In genomic region chr17:43840814-43841213, GRCh38 we compare ENCODE assay signal across 1 cellular context.
TF ChIP-seq lines count a peak whose summit lies in the region.

No MANE protein-coding gene starts in this region.

TF ChIP-seq in HEK293, 187 proteins besides CTCF, POLR2A, EP300 and RAD21 (continued from another document):
- TF ChIP-seq FEZF1 (tag by site-specific recombination; IDR thresholded peaks at IDR 0.05) (peak; percentile 66), ZBTB8A (tag by site-specific recombination; IDR thresholded peaks at IDR 0.05) (no peak), ZNF707 (tag by site-specific recombination; IDR thresholded peaks at IDR 0.05) (no peak), ZXDB (tag by site-specific recombination; IDR thresholded peaks at IDR 0.05) (no peak), ZNF174 (tag by site-specific recombination; IDR thresholded peaks at IDR 0.05) (no peak), PRDM10 (tag by site-specific recombination; IDR thresholded peaks at IDR 0.05) (0 out of 2 replicates have a peak, but pooled peaks have one; percentile 34), ZNF747 (tag by site-specific recombination; IDR thresholded peaks at IDR 0.05) (no peak), ZNF112 (tag by site-specific recombination; IDR thresholded peaks at IDR 0.05) (no peak), ZNF433 (tag by site-specific recombination; IDR thresholded peaks at IDR 0.05; ENCODE audit: low read depth) (no peak), ZNF175 (tag by site-specific recombination; IDR thresholded peaks at IDR 0.05) (no peak), IKZF3 (tag by site-specific recombination; IDR thresholded peaks at IDR 0.05) (0 out of 2 replicates have a peak, but pooled peaks have one; percentile 38), ZNF660 (tag by site-specific recombination; IDR thresholded peaks at IDR 0.05) (no peak), HIC1 (tag by site-specific recombination; IDR thresholded peaks at IDR 0.05) (no peak), ZSCAN18 (tag by site-specific recombination; IDR thresholded peaks at IDR 0.05) (no peak), ZNF302 (tag by site-specific recombination; IDR thresholded peaks at IDR 0.05; ENCODE audit: low read depth) (no peak), ZBTB48 (tag by site-specific recombination; IDR thresholded peaks at IDR 0.05) (no peak), ZNF639 (tag by site-specific recombination; IDR thresholded peaks at IDR 0.05) (no peak), ZEB2 (tag by site-specific recombination; IDR thresholded peaks at IDR 0.05) (no peak), ZNF146 (tag by site-specific recombination; IDR thresholded peaks at IDR 0.05) (no peak), PRDM4 (tag by site-specific recombination; IDR thresholded peaks at IDR 0.05) (no peak), ZNF426 (tag by site-specific recombination; IDR thresholded peaks at IDR 0.05) (no peak), ZBTB21 (tag by site-specific recombination; IDR thresholded peaks at IDR 0.05) (no peak), ZNF555 (tag by site-specific recombination; conservative IDR thresholded peaks at IDR 0.05) (no peak), ZNF571 (tag by site-specific recombination; IDR thresholded peaks at IDR 0.05) (no peak), ZBTB10 (tag by site-specific recombination; IDR thresholded peaks at IDR 0.05) (no peak), ZNF10 (tag by site-specific recombination; IDR thresholded peaks at IDR 0.05) (no peak), MZF1 (tag by site-specific recombination; IDR thresholded peaks at IDR 0.05; ENCODE audit: borderline replicate concordance) (no peak), ZBTB20 (tag by site-specific recombination; IDR thresholded peaks at IDR 0.05) (peak; percentile 39), ZNF501 (tag by site-specific recombination; IDR thresholded peaks at IDR 0.05) (no peak), BCL11B (tag by site-specific recombination; IDR thresholded peaks at IDR 0.05; ENCODE audit: low read depth) (no peak), WT1 (tag by site-specific recombination; IDR thresholded peaks at IDR 0.05) (no peak), PRDM2 (tag by site-specific recombination; IDR thresholded peaks at IDR 0.05; ENCODE audit: borderline replicate concordance) (no peak), ZSCAN23 (tag by site-specific recombination; IDR thresholded peaks at IDR 0.05) (no peak), ZNF837 (tag by site-specific recombination; IDR thresholded peaks at IDR 0.05) (no peak), HOXA7 (CRISPR knock-in tag; IDR thresholded peaks at IDR 0.05; ENCODE audit: borderline replicate concordance) (no peak), ZNF350 (tag by site-specific recombination; IDR thresholded peaks at IDR 0.05) (no peak), ZNF777 (tag by site-specific recombination; IDR thresholded peaks at IDR 0.05; ENCODE audit: borderline replicate concordance) (no peak), ZNF830 (tag by site-specific recombination; IDR thresholded peaks at IDR 0.05; ENCODE audit: low read depth) (no peak), BCL6B (tag by site-specific recombination; IDR thresholded peaks at IDR 0.05) (no peak)
TF ChIP-seq in HEK293: peak in this region for 6.
